Comparison of ENCODE assay signal across 8 cellular contexts in genomic region chr15:69031013-69032001, GRCh38.
DNase-seq lines count a peak whose midpoint lies in the region; ATAC-seq and TF ChIP-seq lines count a peak whose summit lies in the region.

No MANE protein-coding gene starts in this region.

- H3K27me3 Mint-ChIP-seq in nephron progenitor cell (ENCODE audit: low read depth, poor library complexity) = peaks cover 33% of the 10 kb centered on the region

- no peak for ATAC-seq in HG02884 (IDR thresholded peaks at IDR 0.05; ENCODE audit: unreplicated experiment)

- no peak overlapping the region for H3K4me3 ChIP-seq in LNCaP clone FGC (ENCODE audit: low read depth, low read length)
- H3K4me3 ChIP-seq in fibroblast of pulmonary artery (replicated peaks; ENCODE audit: low read depth, low read length) = peak overlapping the region; percentile 21

- H3K4me3 Mint-ChIP-seq in nephron progenitor cell = peak overlapping the region; percentile 71

- H3K4me1 Mint-ChIP-seq in nephron progenitor cell = no peaks in the 10 kb centered on the region

- no peaks in the 10 kb centered on the region for H3K36me3 Mint-ChIP-seq in nephron progenitor cell (ENCODE audit: low read depth)

- TF ChIP-seq CTCF in LNCaP clone FGC (IDR thresholded peaks at IDR 0.05; ENCODE audit: control insufficient read depth, extremely low read depth, insufficient read depth) = peak; percentile 38
- TF ChIP-seq CTCF in fibroblast of pulmonary artery (IDR thresholded peaks at IDR 0.05; ENCODE audit: low read length, missing control alignments) = peak; percentile 59
- peak; percentile 43 for TF ChIP-seq CTCF in nephron progenitor cell (IDR thresholded peaks at IDR 0.05)

- H3K9me3 Mint-ChIP-seq in nephron progenitor cell = no peaks in the 10 kb centered on the region

- DNase-seq in COLO668 (lab: John Stamatoyannopoulos, UW; ENCODE audit: unreplicated experiment) = peak; percentile 61
- no peak for DNase-seq in LNCaP clone FGC (ENCODE audit: low read depth)
- peak; percentile 5 for DNase-seq in activated T-cell treated with anti-CD3 and anti-CD28 coated beads for 1 hour (ENCODE audit: low read depth)
- DNase-seq in fibroblast of pulmonary artery (ENCODE audit: low read depth) = peak; percentile 36
- peak; percentile 60 for DNase-seq in nephron progenitor cell
- DNase-seq in NCI-H1092 treated with DMSO at 0.1 percent for 48 hours (lab: John Stamatoyannopoulos, UW) = no peak
- no peak for DNase-seq in COLO829 (ENCODE audit: low spot score)

- H3K27ac Mint-ChIP-seq in nephron progenitor cell = no peak overlapping the region

Comparison
In these comparisons a context has a peak if more than half of its experiments do, and no peak if none do; other contexts are left out.
1. DNase-seq: peak in COLO668 (single experiment), activated T-cell treated with anti-CD3 and anti-CD28 coated beads for 1 hour (single experiment), fibroblast of pulmonary artery (single experiment) and nephron progenitor cell (single experiment); none in LNCaP clone FGC (single experiment), NCI-H1092 treated with DMSO at 0.1 percent for 48 hours (single experiment) and COLO829 (single experiment).
2. Peak in every context shown above with its lines, with median percentiles within 50 percentile points of each other: CTCF ChIP-seq.